Comparison of ENCODE assay signal across 25 cellular contexts in genomic region chr5:148002471-148002870, GRCh38.
"Had no signal": no experiment of that assay in that cellular context is flagged by ENCODE, and none has a peak within 500 bp of the region (broad histone marks: within the 10 kb centered on the region; RNA-seq: fewer than 3 reads in every experiment).

No MANE protein-coding gene starts in this region.

- H3K4me3 ChIP-seq: heart right ventricle, lower lobe of right lung, neural progenitor cell, sigmoid colon, testis, uterus had no signal

- H2AFZ ChIP-seq: neural progenitor cell had no signal

- H3K27me3 Mint-ChIP-seq: activated CD4-positive, alpha-beta T cell treated with anti-CD3 and anti-CD28 coated beads, Interleukin-2, amount 10 ng/mL, durations not matched to agents 24 days and 14 days; activated CD8-positive, alpha-beta memory T cell treated with anti-CD3 and anti-CD28 coated beads, Interleukin-2, amount 10 ng/mL, durations not matched to agents 7 days and 5 days; activated naive CD4-positive, alpha-beta T cell treated with anti-CD3 and anti-CD28 coated beads, Interleukin-2, amount 10 ng/mL, durations not matched to agents 7 days and 5 days had no signal

- FAIRE-seq: kidney had no signal

- H3K27ac ChIP-seq: heart right ventricle, lower lobe of right lung, neural progenitor cell, sigmoid colon, testis, uterus, VCaP had no signal

- H3K9ac ChIP-seq: neural progenitor cell had no signal

- H3K27ac Mint-ChIP-seq: activated CD4-positive, alpha-beta T cell treated with anti-CD3 and anti-CD28 coated beads, Interleukin-2, amount 10 ng/mL, durations not matched to agents 24 days and 14 days; activated CD8-positive, alpha-beta memory T cell treated with anti-CD3 and anti-CD28 coated beads, Interleukin-2, amount 10 ng/mL, durations not matched to agents 7 days and 5 days; activated CD8-positive, alpha-beta T cell treated with anti-CD3 and anti-CD28 coated beads for 36 hours; activated naive CD4-positive, alpha-beta T cell treated with anti-CD3 and anti-CD28 coated beads, Interleukin-2, amount 10 ng/mL, durations not matched to agents 7 days and 5 days; brain; naive thymus-derived CD8-positive, alpha-beta T cell; neural progenitor cell had no signal

- H3K4me1 Mint-ChIP-seq: activated CD4-positive, alpha-beta T cell treated with anti-CD3 and anti-CD28 coated beads, Interleukin-2, amount 10 ng/mL, durations not matched to agents 24 days and 14 days; activated CD8-positive, alpha-beta memory T cell treated with anti-CD3 and anti-CD28 coated beads, Interleukin-2, amount 10 ng/mL, durations not matched to agents 7 days and 5 days; activated naive CD4-positive, alpha-beta T cell treated with anti-CD3 and anti-CD28 coated beads, Interleukin-2, amount 10 ng/mL, durations not matched to agents 7 days and 5 days; brain; naive thymus-derived CD8-positive, alpha-beta T cell; neural progenitor cell had no signal

- DNase-seq: activated CD4-positive, alpha-beta T cell treated with anti-CD3 and anti-CD28 coated beads, Interleukin-2, amount 10 ng/mL, durations not matched to agents 24 days and 14 days; activated CD8-positive, alpha-beta memory T cell treated with anti-CD3 and anti-CD28 coated beads, Interleukin-2, amount 10 ng/mL, durations not matched to agents 7 days and 5 days; activated CD8-positive, alpha-beta T cell treated with anti-CD3 and anti-CD28 coated beads for 36 hours; activated effector memory CD4-positive, alpha-beta T cell treated with anti-CD3 and anti-CD28 coated beads, Interleukin-2, amount 50 U/mL, for 16 hours; activated naive CD4-positive, alpha-beta T cell treated with anti-CD3 and anti-CD28 coated beads, Interleukin-2, amount 10 ng/mL, durations not matched to agents 7 days and 5 days; activated T-cell treated with anti-CD3 and anti-CD28 coated beads for 4 hours; aorta; central memory CD4-positive, alpha-beta T cell; dermis blood vessel endothelial cell; effector CD8-positive, alpha-beta T cell; foreskin fibroblast; heart right ventricle; kidney; lower lobe of right lung; naive thymus-derived CD8-positive, alpha-beta T cell; sigmoid colon; stimulated activated CD4-positive, alpha-beta T cell treated with anti-CD3 and anti-CD28 coated beads, Interleukin-4, amount 100 ng/mL, for 1 hour; stimulated activated naive CD4-positive, alpha-beta T cell; testis; trophoblast cell; uterus had no signal

- H3K36me3 ChIP-seq: heart right ventricle, lower lobe of right lung, sigmoid colon, uterus had no signal

- H3K27me3 ChIP-seq: heart right ventricle, neural progenitor cell, sigmoid colon, testis, uterus had no signal

- H3K4me3 Mint-ChIP-seq: activated CD4-positive, alpha-beta T cell treated with anti-CD3 and anti-CD28 coated beads, Interleukin-2, amount 10 ng/mL, durations not matched to agents 24 days and 14 days; activated CD8-positive, alpha-beta memory T cell treated with anti-CD3 and anti-CD28 coated beads, Interleukin-2, amount 10 ng/mL, durations not matched to agents 7 days and 5 days; activated CD8-positive, alpha-beta T cell treated with anti-CD3 and anti-CD28 coated beads for 36 hours; activated naive CD4-positive, alpha-beta T cell treated with anti-CD3 and anti-CD28 coated beads, Interleukin-2, amount 10 ng/mL, durations not matched to agents 7 days and 5 days; brain; naive thymus-derived CD8-positive, alpha-beta T cell; neural progenitor cell had no signal

- H3K36me3 Mint-ChIP-seq: activated CD8-positive, alpha-beta memory T cell treated with anti-CD3 and anti-CD28 coated beads, Interleukin-2, amount 10 ng/mL, durations not matched to agents 7 days and 5 days; activated naive CD4-positive, alpha-beta T cell treated with anti-CD3 and anti-CD28 coated beads, Interleukin-2, amount 10 ng/mL, durations not matched to agents 7 days and 5 days had no signal

- H3K4me1 ChIP-seq: heart right ventricle, lower lobe of right lung, neural progenitor cell, sigmoid colon, testis, uterus had no signal

- ATAC-seq: activated CD4-positive, CD25-positive, alpha-beta regulatory T cell treated with anti-CD3 and anti-CD28 coated beads, Interleukin-2, amount 50 U/mL, for 24 hours; activated CD8-positive, alpha-beta memory T cell treated with anti-CD3 and anti-CD28 coated beads, Interleukin-2, amount 10 ng/mL, durations not matched to agents 7 days and 5 days; activated CD8-positive, alpha-beta T cell treated with anti-CD3 and anti-CD28 coated beads for 36 hours; heart right ventricle; lower lobe of right lung; naive thymus-derived CD8-positive, alpha-beta T cell had no signal

- H3K4me2 ChIP-seq: neural progenitor cell had no signal

- H3K9me3 ChIP-seq: testis, uterus had no signal
